In the genomic region with DNA sequence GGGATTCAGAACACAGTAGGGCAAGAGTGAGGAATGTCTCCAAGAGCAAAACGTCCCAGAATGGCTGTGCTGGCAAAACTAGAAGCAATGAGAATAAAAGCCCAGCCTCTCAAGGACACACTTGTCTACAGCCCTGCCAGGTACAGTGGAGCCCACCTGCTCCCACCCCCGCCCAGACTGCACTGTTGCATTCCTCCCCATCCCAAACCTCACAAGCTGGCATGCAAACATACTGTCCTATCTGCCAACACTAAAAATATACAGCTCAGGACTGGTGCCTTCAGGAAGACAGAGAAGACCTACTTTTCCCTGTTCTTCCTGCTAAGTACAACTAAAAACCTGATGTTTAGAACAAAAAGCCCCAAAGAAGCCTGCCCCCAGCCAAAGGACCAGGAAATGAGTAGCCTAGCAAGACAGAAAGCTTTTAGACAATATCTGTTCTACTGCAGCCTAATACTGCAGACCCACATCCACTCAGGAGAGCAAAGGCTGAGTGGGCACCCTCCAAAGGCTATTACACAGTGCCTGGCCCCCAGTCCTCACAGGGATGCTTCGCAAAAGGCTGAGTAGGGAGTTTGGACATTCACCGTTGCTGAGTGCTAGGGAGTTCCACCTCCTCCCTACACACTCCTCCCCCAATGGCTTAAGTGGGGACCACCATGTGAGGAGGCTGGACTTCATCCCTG, we compare ENCODE assay signal across 1 cellular context.
TF ChIP-seq lines count a peak whose summit lies in the region.

No MANE protein-coding gene starts in this region.

TF ChIP-seq in GM12878, 131 proteins besides CTCF, POLR2A, EP300 and RAD21:
- no peak for TF ChIP-seq ZNF207 (IDR thresholded peaks at IDR 0.05; ENCODE audit: borderline replicate concordance)
- no peak for TF ChIP-seq POLR2AphosphoS2 (IDR thresholded peaks at IDR 0.05; ENCODE audit: low read depth, low read length)
- no peak for TF ChIP-seq HDAC2 (IDR thresholded peaks at IDR 0.05)
- no peak for TF ChIP-seq ZNF384 (IDR thresholded peaks at IDR 0.05; ENCODE audit: borderline replicate concordance, low read depth, low read length)
- no peak for TF ChIP-seq NR2C1 (IDR thresholded peaks at IDR 0.05)
- TF ChIP-seq FOXK2 (IDR thresholded peaks at IDR 0.05) = no peak
